In the genomic region with DNA sequence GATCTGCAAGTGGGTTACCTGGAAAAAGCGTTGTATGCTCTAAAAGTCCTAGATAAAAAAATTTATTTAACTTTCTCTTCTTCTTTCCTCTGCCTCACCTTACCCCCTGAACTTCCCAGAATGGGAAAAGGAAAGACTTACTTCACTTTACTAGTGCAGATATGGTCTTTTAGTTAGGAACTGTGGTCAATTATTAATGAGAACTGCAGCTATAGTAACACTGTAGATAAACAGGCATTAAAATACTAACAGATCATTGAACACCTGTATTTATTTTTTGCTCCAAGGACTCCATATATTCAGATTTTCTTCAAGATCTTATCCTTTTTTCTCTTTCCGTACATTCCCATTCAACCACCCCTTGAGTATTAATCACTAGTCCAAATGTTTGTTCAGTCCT, we compare ENCODE assay signal across 25 cellular contexts. TPM values are rescaled to one million over a fixed set of nuclear protein-coding genes. Genes with fewer than 3 reads are reported as not detected.
DNase-seq lines count a peak whose midpoint lies in the region; ATAC-seq, FAIRE-seq and TF ChIP-seq lines count a peak whose summit lies in the region.
"Had no signal": no experiment of that assay in that cellular context is flagged by ENCODE, and none has a peak within 500 bp of the region (broad histone marks: within the 10 kb centered on the region; RNA-seq: fewer than 3 reads in every experiment).

No MANE protein-coding gene starts in this region.

- peak; percentile 32 for ATAC-seq in left colon
- peak in 3 of 4 donors; percentile 29 to 42 (median 34) for ATAC-seq in pancreas
- no peak for ATAC-seq in HG03139 (IDR thresholded peaks at IDR 0.05; ENCODE audit: unreplicated experiment)
- no peak for ATAC-seq in foreskin keratinocyte
- ATAC-seq: A549 had no signal

- peaks cover 8 to 23% of the 10 kb centered on the region in 2 donors for H3K36me3 Mint-ChIP-seq in CD14-positive monocyte
- H3K36me3 Mint-ChIP-seq: CD4-positive, alpha-beta memory T cell had no signal

- no peak for FAIRE-seq in pancreas (lab: Jason Lieb, UNC)
- FAIRE-seq: A549, G401.6, GM12892, GM19239, H1 had no signal

- no peak overlapping the region for H3K27ac ChIP-seq in pancreas
- no peak overlapping the region for H3K27ac ChIP-seq in foreskin keratinocyte
- no peak overlapping the region for H3K27ac ChIP-seq in left ventricle myocardium inferior (replicated peaks)
- H3K27ac ChIP-seq: A549; BLaER1 treated with 17β-estradiol and CSF1 and Interleukin-3, amounts not matched to agents 10 nM and 100 nM; GM23248 had no signal

- H3K36me3 ChIP-seq in pancreas (no peaks in the 10 kb centered on the region), left ventricle myocardium inferior (no peaks in the 10 kb centered on the region)
- H3K36me3 ChIP-seq: BE2C; BLaER1 treated with 17β-estradiol and CSF1 and Interleukin-3, amounts not matched to agents 10 nM and 100 nM had no signal

- peaks cover 0 to 5% (median 0%) of the 10 kb centered on the region in 7 donors for H3K9me3 Mint-ChIP-seq in CD14-positive monocyte

- H3K27me3 ChIP-seq in pancreas (no peaks in the 10 kb centered on the region), foreskin keratinocyte (peaks cover 34% of the 10 kb centered on the region), left ventricle myocardium inferior (ENCODE audit: low read depth) (peaks cover 21% of the 10 kb centered on the region)

- H3K4me1 ChIP-seq in pancreas = peaks cover 0 to 9% (median 7%) of the 10 kb centered on the region in 3 donors
- peaks cover 15% of the 10 kb centered on the region for H3K4me1 ChIP-seq in foreskin keratinocyte
- peaks cover 27% of the 10 kb centered on the region for H3K4me1 ChIP-seq in left ventricle myocardium inferior
- H3K4me1 ChIP-seq: A549, BE2C had no signal

- DNase-seq in CD14-positive monocyte (ENCODE audit: low spot score) (no peak), HT-29 (ENCODE audit: low spot score) (peak; percentile 46), left colon (no peak), pancreas (no peak), foreskin keratinocyte (no peak), left ventricle myocardium inferior (no peak), UCSD-AML1 (lab: John Stamatoyannopoulos, UW; ENCODE audit: unreplicated experiment) (no peak)
- DNase-seq: 8988T; ACHN; AML-193; BE2C; CD4-positive, alpha-beta memory T cell; COR-L47; DMS153; DND-41; GM23248; H7; HCEC 1CT had no signal

- peak overlapping the region; percentile 47 to 100 for H3K4me3 Mint-ChIP-seq in CD14-positive monocyte
- H3K4me3 Mint-ChIP-seq: CD4-positive, alpha-beta memory T cell had no signal

- peak overlapping the region; percentile 81 to 98 (median 92) for H3K27ac Mint-ChIP-seq in CD14-positive monocyte
- H3K27ac Mint-ChIP-seq: CD4-positive, alpha-beta memory T cell had no signal

- peaks cover 94% of the 10 kb centered on the region for H3K4me1 Mint-ChIP-seq in CD14-positive monocyte

- H3K27me3 Mint-ChIP-seq in CD14-positive monocyte (ENCODE audit: low read depth in 3 of 3) = no peaks in the 10 kb centered on the region

- H3K4me3 ChIP-seq in pancreas = no peak overlapping the region
- no peak overlapping the region for H3K4me3 ChIP-seq in left ventricle myocardium inferior
- H3K4me3 ChIP-seq: A549; BLaER1 treated with 17β-estradiol and CSF1 and Interleukin-3, amounts not matched to agents 10 nM and 100 nM; GM23248 had no signal

- TF ChIP-seq CTCF in CD14-positive monocyte (IDR thresholded peaks at IDR 0.05) (no peak), pancreas (IDR thresholded peaks at IDR 0.05) (no peak), foreskin keratinocyte (conservative IDR thresholded peaks at IDR 0.05) (no peak), left ventricle myocardium inferior (IDR thresholded peaks at IDR 0.05; ENCODE audit: borderline replicate concordance) (no peak)

- intact Hi-C loops in CD14-positive monocyte (cut with micrococcal nuclease) = loop anchor here in 1 of 2 donors (10.0 kb wide), 1 partner anchor 53 kb away; a partner anchor contains a TSS
- intact Hi-C loops in left colon (cut with DNase I, micrococcal nuclease) = no loop called here
- intact Hi-C loops in pancreas (cut with DNase I) = no loop called here
- intact Hi-C loops in left ventricle myocardium inferior (cut with micrococcal nuclease) = no loop called here

- H3K9me3 ChIP-seq in pancreas (no peaks in the 10 kb centered on the region), left ventricle myocardium inferior (replicated peaks) (no peaks in the 10 kb centered on the region)
- H3K9me3 ChIP-seq: A549, BE2C had no signal

- WGBS in pancreas, 2 donors = 43 to 45% methylated on average over 2 of the region's 2 CpGs

RNA-seq across cellular contexts. Expression of a gene that starts 4.4 kb away (rescaled TPM):
- 1,000 to 10,000 TPM; 1,108 to 1,111 TPM for polyA plus RNA-seq in CD14-positive monocyte
- 1.8 and 5.3 TPM in 2 replicates for total RNA-seq in HT-29 (2014; rRNA removed; shearing (Covaris generic))
- total RNA-seq in left colon = 10 to 100 TPM in 1 of 2 donors, 1 to 10 TPM in 1; 4.7 to 18.4 TPM
- 10 to 100 TPM in 2 of 6 donors, 1 to 10 TPM in 4; 2.5 to 25.6 (median 4.9) TPM for total RNA-seq in pancreas
- polyA plus RNA-seq in pancreas = 1 to 10 TPM; 1.6 to 2.4 TPM
- total RNA-seq in foreskin keratinocyte = 1.5 and 3.2 TPM in 2 replicates
- polyA plus RNA-seq in foreskin keratinocyte = 0.97 and 3.2 TPM in 2 replicates
- 86.3 TPM for total RNA-seq in left ventricle myocardium inferior
- total RNA-seq: GM23248 had no signal
- polyA plus RNA-seq: GM23248 had no signal

RNA-seq across cellular contexts. Expression of a gene that starts 52.6 kb away (rescaled TPM):
- polyA plus RNA-seq in CD14-positive monocyte (10 to 100 TPM; 26.6 to 44.8 TPM), pancreas (10 to 100 TPM in 1 of 2 donors, 1 to 10 TPM in 1; 8.2 to 12.8 TPM), foreskin keratinocyte (0.06 and 0.40 TPM in 2 replicates)
- 4.3 and 7.2 TPM in 2 replicates for total RNA-seq in HT-29 (2014; rRNA removed; shearing (Covaris generic))
- total RNA-seq in left colon (10 to 100 TPM; 30.0 to 32.9 TPM), pancreas (10 to 100 TPM; 19.6 to 32.9 (median 24.0) TPM), foreskin keratinocyte (0.10 and 0.99 TPM in 2 replicates), left ventricle myocardium inferior (36.1 TPM)

Comparison
In these comparisons a context has a peak if more than half of its experiments do, and no peak if none do; other contexts are left out.
1. ATAC-seq: peak in left colon (single experiment) and pancreas (3 of 4); none in HG03139 (single experiment) and foreskin keratinocyte (single experiment).